Comparison of ENCODE assay signal across 15 cellular contexts in the genomic region with DNA sequence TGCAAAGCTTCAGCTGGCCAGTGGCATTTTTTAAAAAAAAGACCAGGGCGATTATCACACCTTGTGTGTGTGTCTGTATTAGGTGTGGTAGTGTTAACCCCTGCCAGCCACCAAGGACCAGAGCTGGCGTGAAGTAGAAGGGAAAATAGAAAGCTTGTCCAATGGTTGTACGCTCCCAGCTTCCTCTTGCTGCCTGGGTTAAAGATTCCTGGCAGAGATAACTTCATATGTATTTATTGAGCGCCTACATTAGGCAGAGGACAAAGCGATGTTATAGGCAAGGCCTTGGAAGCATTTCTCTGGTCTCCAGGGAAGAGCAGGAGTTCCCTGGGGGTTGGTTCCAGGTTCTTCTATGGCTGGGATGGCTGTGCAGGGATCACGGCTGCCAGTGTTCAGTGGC. TPM values are rescaled to one million over a fixed set of nuclear protein-coding genes. Genes with fewer than 3 reads are reported as not detected.
A peak's percentile ranks its signal among the peaks of the same experiment; 100 is the strongest.
DNase-seq lines count a peak whose midpoint lies in the region; ATAC-seq and TF ChIP-seq lines count a peak whose summit lies in the region.
"Had no signal": no experiment of that assay in that cellular context is flagged by ENCODE, and none has a peak within 500 bp of the region (broad histone marks: within the 10 kb centered on the region; RNA-seq: fewer than 3 reads in every experiment).

No MANE protein-coding gene starts in this region.

- peak overlapping the region in 1 of 2 experiments; percentile 42 for H3K18ac ChIP-seq in mesenchymal stem cell (ENCODE audit: low read depth in 1 of 2, low read length in 2 of 2)

- no peak overlapping the region for H3K27ac ChIP-seq in mesenchymal stem cell (ENCODE audit: low read length, poor library complexity, severe bottlenecking)
- H3K27ac ChIP-seq in stomach = peak overlapping the region in 4 of 5 donors; percentile 77 to 93 (median 88)
- H3K27ac ChIP-seq in brain microvascular endothelial cell = no peak overlapping the region
- H3K27ac ChIP-seq: cardiac muscle cell, prostate gland, WERI-Rb-1 had no signal

- no peak overlapping the region for H3K23ac ChIP-seq in mesenchymal stem cell (ENCODE audit: low read length in 2 of 2)

- peak overlapping the region; percentile 85 for H3K4me3 ChIP-seq in adipocyte (ENCODE audit: low read length)
- peak overlapping the region in 1 of 2 experiments; percentile 84 for H3K4me3 ChIP-seq in mesenchymal stem cell (ENCODE audit: insufficient read depth in 1 of 2, low read depth in 1 of 2, low read length in 2 of 2)
- H3K4me3 ChIP-seq in stomach = peak overlapping the region in 2 of 4 donors; percentile 8 to 69
- H3K4me3 ChIP-seq in brain microvascular endothelial cell (ENCODE audit: low read depth, low read length) = no peak overlapping the region
- H3K4me3 ChIP-seq: cardiac muscle cell, prostate gland had no signal

- H3K27ac Mint-ChIP-seq in CD14-positive monocyte = peak overlapping the region in 2 of 7 donors; percentile 7 to 26
- no peak overlapping the region for H3K27ac Mint-ChIP-seq in activated T-helper 17 cell treated with anti-CD3 and anti-CD28 coated beads, Interleukin-2, amount 50 U/mL, for 72 hours
- H3K27ac Mint-ChIP-seq: activated naive CD4-positive, alpha-beta T cell treated with anti-CD3 and anti-CD28 coated beads for 36 hours; stimulated activated memory B cell treated with anti-CD40 and anti-IgM and Interleukin-4, amounts not matched to agents 10 μg/mL and 1 μg/mL and 100 μg/mL, for 72 hours had no signal

- peaks cover 30% of the 10 kb centered on the region for H3K79me1 ChIP-seq in mesenchymal stem cell (replicated peaks; ENCODE audit: low read length, poor library complexity, severe bottlenecking)

- intact Hi-C loops in CD14-positive monocyte (cut with micrococcal nuclease) (no loop called here), stomach (cut with DNase I; ENCODE audit: low total_unique reads) (no loop called here)

- H2BK15ac ChIP-seq in mesenchymal stem cell (ENCODE audit: low read depth, poor library complexity, severe bottlenecking) = no peak overlapping the region

- peak overlapping the region in 1 of 2 experiments; percentile 59 for H3K4ac ChIP-seq in mesenchymal stem cell (ENCODE audit: low read depth in 1 of 2, low read length in 2 of 2)

- H3K9ac ChIP-seq in adipocyte (ENCODE audit: low read length) (peak overlapping the region; percentile 85), mesenchymal stem cell (ENCODE audit: low read length) (peak overlapping the region; percentile 89)

- H2AFZ ChIP-seq in mesenchymal stem cell (ENCODE audit: low read depth, low read length) = no peak overlapping the region

- no peak for ATAC-seq in activated T-helper 17 cell treated with anti-CD3 and anti-CD28 coated beads, Interleukin-2, amount 50 U/mL, for 72 hours (replicated peaks)
- ATAC-seq: stimulated activated memory B cell treated with anti-CD40 and anti-IgM and Interleukin-4, amounts not matched to agents 10 μg/mL and 1 μg/mL and 100 μg/mL, for 72 hours had no signal

- no peak overlapping the region for H2BK12ac ChIP-seq in mesenchymal stem cell (ENCODE audit: low read length in 2 of 2)

- DNase-seq in CD14-positive monocyte (ENCODE audit: low spot score) = no peak
- no peak for DNase-seq in adipocyte (ENCODE audit: low read depth)
- no peak for DNase-seq in mesenchymal stem cell
- no peak for DNase-seq in stomach
- DNase-seq in activated effector memory CD4-positive, alpha-beta T cell treated with anti-CD3 and anti-CD28 coated beads, Interleukin-2, amount 50 U/mL, for 16 hours = no peak
- DNase-seq in brain microvascular endothelial cell = no peak
- no peak for DNase-seq in HuH-7.5 (ENCODE audit: low spot score)
- DNase-seq: activated naive CD4-positive, alpha-beta T cell treated with anti-CD3 and anti-CD28 coated beads for 36 hours; GF-D8; stimulated activated CD4-positive, alpha-beta T cell treated with anti-CD3 and anti-CD28 coated beads, Interleukin-4, amount 100 ng/mL, for 4 hours; WERI-Rb-1 had no signal

- TF ChIP-seq POLR2A in stomach (IDR thresholded peaks at IDR 0.05) = no peak

- H3K36me3 Mint-ChIP-seq in CD14-positive monocyte = peaks cover 50 to 51% of the 10 kb centered on the region in 2 donors
- no peaks in the 10 kb centered on the region for H3K36me3 Mint-ChIP-seq in activated T-helper 17 cell treated with anti-CD3 and anti-CD28 coated beads, Interleukin-2, amount 50 U/mL, for 72 hours (ENCODE audit: low read depth)

- no peak overlapping the region for H2AK5ac ChIP-seq in mesenchymal stem cell (ENCODE audit: low read length, severe bottlenecking)

- H3K27me3 ChIP-seq in adipocyte (replicated peaks; ENCODE audit: control insufficient read depth, insufficient read depth, low read length) = no peaks in the 10 kb centered on the region
- no peaks in the 10 kb centered on the region for H3K27me3 ChIP-seq in mesenchymal stem cell (ENCODE audit: control insufficient read depth in 1 of 2, insufficient read depth in 1 of 2, low read length in 2 of 2)
- no peaks in the 10 kb centered on the region for H3K27me3 ChIP-seq in stomach
- H3K27me3 ChIP-seq in brain microvascular endothelial cell (replicated peaks) = no peaks in the 10 kb centered on the region
- H3K27me3 ChIP-seq: cardiac muscle cell had no signal

- in situ Hi-C loops in brain microvascular endothelial cell (cut with HindIII; ENCODE audit: low pct_ligation_motif_present, low sequenced_read_pairs) = no loop called here

- peak overlapping the region; percentile 27 to 86 for H3K4me3 Mint-ChIP-seq in CD14-positive monocyte
- no peak overlapping the region for H3K4me3 Mint-ChIP-seq in activated T-helper 17 cell treated with anti-CD3 and anti-CD28 coated beads, Interleukin-2, amount 50 U/mL, for 72 hours
- H3K4me3 Mint-ChIP-seq: activated naive CD4-positive, alpha-beta T cell treated with anti-CD3 and anti-CD28 coated beads for 36 hours; stimulated activated memory B cell treated with anti-CD40 and anti-IgM and Interleukin-4, amounts not matched to agents 10 μg/mL and 1 μg/mL and 100 μg/mL, for 72 hours had no signal

- H2BK120ac ChIP-seq in mesenchymal stem cell (ENCODE audit: low read depth, low read length) = no peak overlapping the region

- peaks cover 0 to 2% (median 2%) of the 10 kb centered on the region in 3 donors for H3K27me3 Mint-ChIP-seq in CD14-positive monocyte (ENCODE audit: low read depth in 3 of 3)
- H3K27me3 Mint-ChIP-seq in activated T-helper 17 cell treated with anti-CD3 and anti-CD28 coated beads, Interleukin-2, amount 50 U/mL, for 72 hours = peaks cover 14% of the 10 kb centered on the region
- H3K27me3 Mint-ChIP-seq: stimulated activated memory B cell treated with anti-CD40 and anti-IgM and Interleukin-4, amounts not matched to agents 10 μg/mL and 1 μg/mL and 100 μg/mL, for 72 hours had no signal

- peaks cover 0 to 2% (median 0%) of the 10 kb centered on the region in 7 donors for H3K9me3 Mint-ChIP-seq in CD14-positive monocyte
- H3K9me3 Mint-ChIP-seq in activated T-helper 17 cell treated with anti-CD3 and anti-CD28 coated beads, Interleukin-2, amount 50 U/mL, for 72 hours = no peaks in the 10 kb centered on the region
- H3K9me3 Mint-ChIP-seq: activated naive CD4-positive, alpha-beta T cell treated with anti-CD3 and anti-CD28 coated beads for 36 hours; stimulated activated memory B cell treated with anti-CD40 and anti-IgM and Interleukin-4, amounts not matched to agents 10 μg/mL and 1 μg/mL and 100 μg/mL, for 72 hours had no signal

- H3K14ac ChIP-seq in mesenchymal stem cell (ENCODE audit: low read length in 2 of 2) = no peak overlapping the region

- peaks cover 54% of the 10 kb centered on the region for H3K4me1 ChIP-seq in adipocyte (ENCODE audit: control insufficient read depth, insufficient read depth, low read length)
- H3K4me1 ChIP-seq in mesenchymal stem cell (ENCODE audit: control insufficient read depth, insufficient read depth, low read depth, low read length) = peaks cover 21% of the 10 kb centered on the region
- peaks cover 25 to 83% (median 60%) of the 10 kb centered on the region in 4 donors for H3K4me1 ChIP-seq in stomach

- H3K36me3 ChIP-seq in adipocyte (ENCODE audit: control insufficient read depth, insufficient read depth, low read length, severe bottlenecking) = peaks cover 35% of the 10 kb centered on the region
- H3K36me3 ChIP-seq in mesenchymal stem cell (ENCODE audit: control insufficient read depth in 1 of 2, insufficient read depth in 2 of 2, low read depth in 1 of 2, low read length in 2 of 2) = peaks cover 19 to 27% of the 10 kb centered on the region in 2 experiments
- peaks cover 8 to 35% (median 34%) of the 10 kb centered on the region in 4 donors for H3K36me3 ChIP-seq in stomach
- no peaks in the 10 kb centered on the region for H3K36me3 ChIP-seq in brain microvascular endothelial cell (replicated peaks)
- H3K36me3 ChIP-seq: cardiac muscle cell, prostate gland, WERI-Rb-1 had no signal

- H3K9me3 ChIP-seq in adipocyte (ENCODE audit: control insufficient read depth, low read length) (no peaks in the 10 kb centered on the region), mesenchymal stem cell (ENCODE audit: control insufficient read depth, low read length) (no peaks in the 10 kb centered on the region), stomach (no peaks in the 10 kb centered on the region)
- H3K9me3 ChIP-seq: prostate gland had no signal

- peaks cover 73% of the 10 kb centered on the region for H3K4me1 Mint-ChIP-seq in CD14-positive monocyte
- H3K4me1 Mint-ChIP-seq in activated T-helper 17 cell treated with anti-CD3 and anti-CD28 coated beads, Interleukin-2, amount 50 U/mL, for 72 hours = no peaks in the 10 kb centered on the region

- H2BK5ac ChIP-seq in mesenchymal stem cell (ENCODE audit: low read depth, low read length, poor library complexity, severe bottlenecking) = no peak overlapping the region

- WGBS in mesenchymal stem cell = 92% methylated on average over 6 of the region's 6 CpGs
- WGBS in stomach, 5 donors = 37 to 65% (median 57%) methylated on average over 6 of the region's 6 CpGs

- TF ChIP-seq EP300 in stomach (IDR thresholded peaks at IDR 0.05) = no peak

- TF ChIP-seq CTCF in CD14-positive monocyte (IDR thresholded peaks at IDR 0.05) = no peak
- TF ChIP-seq CTCF in stomach (IDR thresholded peaks at IDR 0.05) = no peak
- TF ChIP-seq CTCF in brain microvascular endothelial cell (IDR thresholded peaks at IDR 0.05; ENCODE audit: low read depth, low read length, missing control alignments) = no peak

- no peak overlapping the region for H4K91ac ChIP-seq in mesenchymal stem cell (ENCODE audit: low read length)

- H4K8ac ChIP-seq in mesenchymal stem cell (ENCODE audit: low read length) = no peak overlapping the region

- H3K4me2 ChIP-seq in mesenchymal stem cell (ENCODE audit: low read length, poor library complexity, severe bottlenecking) = no peak overlapping the region

RNA-seq across cellular contexts. Expression of gene JDP2, which starts 3.2 kb away (rescaled TPM):
- polyA plus RNA-seq in CD14-positive monocyte (10 to 100 TPM in 1 of 2 donors, 1 to 10 TPM in 1; 3.5 to 14.2 TPM), stomach (10 to 100 TPM; 18.5 to 82.5 (median 41.5) TPM)
- 63.4 TPM for polyA plus RNA-seq in mesenchymal stem cell (2013, experiment 1 of 2)
- 61.6 TPM for polyA plus RNA-seq in mesenchymal stem cell (2013, experiment 2 of 2)
- 100 to 1,000 TPM in 1 of 5 donors, 10 to 100 TPM in 4; 10.3 to 145 (median 21.6) TPM for total RNA-seq in stomach
- 1 to 10 TPM in 1 of 2 donors, under 1 TPM in 1; 0.61 to 1.1 TPM for total RNA-seq in activated T-helper 17 cell treated with anti-CD3 and anti-CD28 coated beads, Interleukin-2, amount 50 U/mL, for 72 hours

Comparison
In these comparisons a context has a peak if more than half of its experiments do, and no peak if none do; other contexts are left out.
1. H3K27ac ChIP-seq: peak in stomach (4 of 5); none in mesenchymal stem cell (single experiment) and brain microvascular endothelial cell (single experiment).
2. RNA of gene JDP2, which starts 3.2 kb away (total RNA-seq): 10.3 to 145 TPM in stomach; 0.61 to 1.1 TPM in activated T-helper 17 cell treated with anti-CD3 and anti-CD28 coated beads, Interleukin-2, amount 50 U/mL, for 72 hours; every median in the first group is over 4 times any median in the second.